In genomic region chrX:105696870-105697269, GRCh38 we compare ENCODE assay signal across 22 cellular contexts.
DNase-seq lines count a peak whose midpoint lies in the region; ATAC-seq and TF ChIP-seq lines count a peak whose summit lies in the region.
"Had no signal": no experiment of that assay in that cellular context is flagged by ENCODE, and none has a peak within 500 bp of the region (broad histone marks: within the 10 kb centered on the region; RNA-seq: fewer than 3 reads in every experiment).

No MANE protein-coding gene starts in this region.

- peaks cover 25% of the 10 kb centered on the region for H3K4me1 Mint-ChIP-seq in chondrocyte (ENCODE audit: low read depth)
- H3K4me1 Mint-ChIP-seq: CD4-positive, CD25-positive, alpha-beta regulatory T cell had no signal

- no peak overlapping the region for H3K4me3 Mint-ChIP-seq in chondrocyte (ENCODE audit: unreplicated experiment)
- H3K4me3 Mint-ChIP-seq: activated CD8-positive, alpha-beta T cell treated with anti-CD3 and anti-CD28 coated beads, Interleukin-2, amount 10 ng/mL, durations not matched to agents 7 days and 5 days; activated naive CD4-positive, alpha-beta T cell treated with anti-CD3 and anti-CD28 coated beads for 36 hours; activated T-cell treated with anti-CD3 and anti-CD28 coated beads, Interleukin-2, amount 50 U/mL, for 4 hours; CD4-positive, CD25-positive, alpha-beta regulatory T cell; stimulated activated naive CD8-positive, alpha-beta T cell treated with anti-CD3 and anti-CD28 coated beads, Interleukin-15, Interleukin-2, amounts not matched to agents 100 ng/mL and 50 ng/mL, for 24 hours had no signal

- H3K36me3 Mint-ChIP-seq in chondrocyte (ENCODE audit: low read depth), result no peaks in the 10 kb centered on the region
- H3K36me3 Mint-ChIP-seq: CD4-positive, CD25-positive, alpha-beta regulatory T cell had no signal

- no peak overlapping the region for H3K27ac Mint-ChIP-seq in chondrocyte (ENCODE audit: unreplicated experiment)
- H3K27ac Mint-ChIP-seq: activated CD8-positive, alpha-beta T cell treated with anti-CD3 and anti-CD28 coated beads, Interleukin-2, amount 10 ng/mL, durations not matched to agents 7 days and 5 days; activated naive CD4-positive, alpha-beta T cell treated with anti-CD3 and anti-CD28 coated beads for 36 hours; CD4-positive, CD25-positive, alpha-beta regulatory T cell; stimulated activated naive CD8-positive, alpha-beta T cell treated with anti-CD3 and anti-CD28 coated beads, Interleukin-15, Interleukin-2, amounts not matched to agents 100 ng/mL and 50 ng/mL, for 24 hours had no signal

- H3K9me3 Mint-ChIP-seq in chondrocyte (ENCODE audit: low read depth), result peaks cover 9% of the 10 kb centered on the region

- TF ChIP-seq CTCF in GM12865 (IDR thresholded peaks at IDR 0.05; ENCODE audit: insufficient read depth, low read depth, low read length, missing control alignments) (no peak), chondrocyte (IDR thresholded peaks at IDR 0.05) (no peak)

- no peaks in the 10 kb centered on the region for H3K27me3 Mint-ChIP-seq in chondrocyte (ENCODE audit: low read depth)
- H3K27me3 Mint-ChIP-seq: CD4-positive, CD25-positive, alpha-beta regulatory T cell; stimulated activated naive CD8-positive, alpha-beta T cell treated with anti-CD3 and anti-CD28 coated beads, Interleukin-15, Interleukin-2, amounts not matched to agents 100 ng/mL and 50 ng/mL, for 24 hours had no signal

- H3K4me3 ChIP-seq in GM12865 (ENCODE audit: low read depth, low read length), result no peak overlapping the region
- H3K4me3 ChIP-seq: tibial nerve had no signal

- DNase-seq in GM12865 (ENCODE audit: low read depth) (peak; percentile 0), NOMO-1 treated with DMSO at 0.1 percent for 48 hours (lab: John Stamatoyannopoulos, UW; ENCODE audit: unreplicated experiment) (peak; percentile 24), chondrocyte (ENCODE audit: low spot score) (no peak), NCI-H82 treated with DMSO at 0.1 percent for 48 hours (lab: John Stamatoyannopoulos, UW; ENCODE audit: unreplicated experiment) (no peak)
- DNase-seq: ACHN; activated CD4-positive, CD25-positive, alpha-beta regulatory T cell; activated CD8-positive, alpha-beta T cell treated with anti-CD3 and anti-CD28 coated beads, Interleukin-2, amount 10 ng/mL, durations not matched to agents 7 days and 5 days; activated naive CD4-positive, alpha-beta T cell treated with anti-CD3 and anti-CD28 coated beads for 36 hours; activated T-cell treated with anti-CD3 and anti-CD28 coated beads, Interleukin-2, amount 50 U/mL, for 4 hours; amygdala; CD4-positive, CD25-positive, alpha-beta regulatory T cell; DMS 273 treated with DMSO at 0.1 percent for 48 hours; kidney; NCI-H187; NCI-H82; small intestine had no signal

- ATAC-seq in GM19438 (IDR thresholded peaks at IDR 0.05; ENCODE audit: low read depth, unreplicated experiment) (peak; percentile 60), HG03025 (IDR thresholded peaks at IDR 0.05; ENCODE audit: low FRiP score, unreplicated experiment) (peak; percentile 69), SK-N-SH treated with all-trans-retinoic acid at 6 μM for 48 hours (no peak), HG02870 (IDR thresholded peaks at IDR 0.05; ENCODE audit: unreplicated experiment) (no peak)
- ATAC-seq: activated CD8-positive, alpha-beta T cell treated with anti-CD3 and anti-CD28 coated beads, Interleukin-2, amount 10 ng/mL, durations not matched to agents 7 days and 5 days; activated T-cell treated with anti-CD3 and anti-CD28 coated beads, Interleukin-2, amount 50 U/mL, for 4 hours had no signal

TF ChIP-seq in SK-N-SH treated with all-trans-retinoic acid at 6 μM for 48 hours, 23 proteins besides CTCF, POLR2A, EP300 and RAD21:
- TF ChIP-seq ZNF565 (CRISPR knock-in tag; conservative IDR thresholded peaks at IDR 0.05; ENCODE audit: low read depth) (no peak), CREB5 (CRISPR knock-in tag; IDR thresholded peaks at IDR 0.05; ENCODE audit: low read depth) (no peak), ZFP3 (CRISPR knock-in tag; IDR thresholded peaks at IDR 0.05) (no peak), ZC3H10 (CRISPR knock-in tag; IDR thresholded peaks at IDR 0.05) (no peak)

Comparison
In these comparisons a context has a peak if more than half of its experiments do, and no peak if none do; other contexts are left out.
1. DNase-seq: peak in GM12865 (single experiment) and NOMO-1 treated with DMSO at 0.1 percent for 48 hours (single experiment); none in chondrocyte (single experiment) and NCI-H82 treated with DMSO at 0.1 percent for 48 hours (single experiment).
2. ATAC-seq: peak in GM19438 (single experiment) and HG03025 (single experiment); none in SK-N-SH treated with all-trans-retinoic acid at 6 μM for 48 hours (single experiment) and HG02870 (single experiment).